In the genomic region with DNA sequence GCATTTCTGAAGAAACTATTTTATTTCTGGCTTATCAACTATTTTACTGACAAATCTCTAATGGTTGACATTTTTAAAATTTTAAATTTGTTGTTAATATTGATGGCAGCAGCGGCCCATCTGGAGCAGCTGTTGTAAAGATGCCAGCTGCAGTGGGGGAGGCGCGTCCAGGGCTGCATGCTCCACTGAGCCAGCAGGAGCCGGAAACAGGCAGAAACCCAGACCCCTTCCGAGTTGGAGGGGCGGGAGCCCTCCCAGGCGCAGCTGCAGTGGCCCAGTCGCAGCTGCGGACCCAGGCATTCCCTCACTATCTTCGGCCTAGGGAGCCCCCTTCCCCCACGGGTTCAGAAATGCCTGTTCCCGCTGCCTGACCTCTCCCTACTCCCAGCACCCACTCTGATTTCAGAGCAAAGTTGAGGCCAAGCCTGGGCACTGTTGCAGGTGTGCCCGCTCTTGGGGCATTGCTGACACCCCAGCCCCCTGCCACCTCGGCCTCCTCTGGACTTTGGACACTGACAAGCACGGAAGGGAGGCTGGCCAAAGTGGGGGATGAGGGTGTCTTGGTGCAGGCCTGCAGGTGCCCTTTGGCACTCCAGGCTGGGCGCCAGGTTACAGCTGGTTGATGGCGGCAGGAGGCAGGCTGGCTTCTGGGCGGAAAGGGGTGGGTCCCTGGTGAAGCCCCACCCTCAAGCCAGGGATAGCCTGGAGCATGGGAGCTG, we compare ENCODE assay signal across 25 cellular contexts.
DNase-seq lines count a peak whose midpoint lies in the region; ATAC-seq and TF ChIP-seq lines count a peak whose summit lies in the region.
"Had no signal": no experiment of that assay in that cellular context is flagged by ENCODE, and none has a peak within 500 bp of the region (broad histone marks: within the 10 kb centered on the region; RNA-seq: fewer than 3 reads in every experiment).

No MANE protein-coding gene starts in this region.

- DNase-seq in BE2C: peak; percentile 96
- peak; percentile 45 for DNase-seq in NCI-H2029 (lab: John Stamatoyannopoulos, UW)
- DNase-seq in epithelial cell of proximal tubule (ENCODE audit: low read depth): peak; percentile 43
- peak in 2 of 3 donors; percentile 30 to 51 for DNase-seq in mucosa of descending colon
- no peak for DNase-seq in ACHN
- DNase-seq in prostate gland (ENCODE audit: low spot score): no peak
- no peak for DNase-seq in NK-92 treated with Interleukin-12 subunit alpha and Interleukin-12 subunit beta, amount 100 ng/mL, for 24 hours (lab: John Stamatoyannopoulos, UW)
- DNase-seq in hepatic stellate cell (ENCODE audit: low spot score): no peak
- DNase-seq: activated CD4-positive, alpha-beta T cell treated with anti-CD3 and anti-CD28 coated beads for 1 hour; activated CD8-positive, alpha-beta memory T cell treated with anti-CD3 and anti-CD28 coated beads for 24 hours; activated gamma-delta T cell treated with Interleukin-2 at 50 U/mL for 16 hours; activated naive CD8-positive, alpha-beta T cell treated with anti-CD3 and anti-CD28 coated beads, Interleukin-2, amount 50 U/mL, for 24 hours; activated T-cell treated with anti-CD3 and anti-CD28 coated beads, Interleukin-2, amount 50 U/mL, for 1 hour; COR-L47; effector CD8-positive, alpha-beta T cell; foreskin melanocyte; lower lobe of right lung; MM.1S; NCI-H1417; NCI-H2107; NCI-H446 had no signal

- ATAC-seq in mucosa of descending colon: peak; percentile 29
- ATAC-seq: activated naive CD8-positive, alpha-beta T cell treated with anti-CD3 and anti-CD28 coated beads, Interleukin-2, amount 50 U/mL, for 24 hours; esophagus mucosa had no signal

- no peaks in the 10 kb centered on the region for H3K9me3 ChIP-seq in BE2C
- H3K9me3 ChIP-seq in mucosa of descending colon: no peaks in the 10 kb centered on the region
- no peaks in the 10 kb centered on the region for H3K9me3 ChIP-seq in prostate gland
- H3K9me3 ChIP-seq: lower lobe of right lung, SJSA1, suprapubic skin had no signal

- WGBS in prostate gland: 93% methylated on average over 14 of the region's 18 CpGs

- H3K27me3 ChIP-seq in BE2C (no peaks in the 10 kb centered on the region), prostate gland (replicated peaks; ENCODE audit: insufficient read depth) (no peaks in the 10 kb centered on the region)
- H3K27me3 ChIP-seq: SJSA1, suprapubic skin had no signal

- H3K4me3 ChIP-seq in BE2C (ENCODE audit: low read depth, low read length) (peak overlapping the region; percentile 60), epithelial cell of proximal tubule (ENCODE audit: low read depth, low read length) (peak overlapping the region; percentile 20), mucosa of descending colon (no peak overlapping the region), prostate gland (no peak overlapping the region)
- H3K4me3 ChIP-seq: lower lobe of right lung, SJSA1, smooth muscle cell, suprapubic skin had no signal

- TF ChIP-seq POLR2A in prostate gland (IDR thresholded peaks at IDR 0.05): no peak

- no peak overlapping the region for H3K27ac ChIP-seq in prostate gland
- H3K27ac ChIP-seq: lower lobe of right lung, SJSA1, suprapubic skin had no signal

- H3K4me1 ChIP-seq in BE2C (peaks cover 19% of the 10 kb centered on the region), mucosa of descending colon (ENCODE audit: low read depth) (no peaks in the 10 kb centered on the region), prostate gland (replicated peaks) (no peaks in the 10 kb centered on the region)
- H3K4me1 ChIP-seq: lower lobe of right lung, SJSA1, suprapubic skin had no signal

- in situ Hi-C loops in ACHN (cut with HindIII; ENCODE audit: low pct_ligation_motif_present, low pct_unique_long_range_greater_than_20kb, low sequenced_read_pairs): no loop called here

- peaks cover 12% of the 10 kb centered on the region for H3K36me3 ChIP-seq in BE2C
- H3K36me3 ChIP-seq in mucosa of descending colon (ENCODE audit: low read depth): no peaks in the 10 kb centered on the region
- H3K36me3 ChIP-seq in prostate gland: no peaks in the 10 kb centered on the region
- H3K36me3 ChIP-seq: SJSA1 had no signal

- no peak for TF ChIP-seq CTCF in BE2C (IDR thresholded peaks at IDR 0.05; ENCODE audit: low read depth, low read length)
- no peak for TF ChIP-seq CTCF in epithelial cell of proximal tubule (conservative IDR thresholded peaks at IDR 0.05; ENCODE audit: low read depth, low read length)
- TF ChIP-seq CTCF in mucosa of descending colon (IDR thresholded peaks at IDR 0.05): no peak
- TF ChIP-seq CTCF in prostate gland (IDR thresholded peaks at IDR 0.05): no peak

- intact Hi-C loops in mucosa of descending colon (cut with DNase I, micrococcal nuclease) (no loop called here), prostate gland (cut with DNase I) (no loop called here)

Comparison
In these comparisons a context has a peak if more than half of its experiments do, and no peak if none do; other contexts are left out.
1. DNase-seq: peak in BE2C (single experiment), NCI-H2029 (single experiment), epithelial cell of proximal tubule (single experiment) and mucosa of descending colon (2 of 3); none in ACHN (single experiment), prostate gland (single experiment), NK-92 treated with Interleukin-12 subunit alpha and Interleukin-12 subunit beta, amount 100 ng/mL, for 24 hours (single experiment) and hepatic stellate cell (single experiment).
2. H3K4me3 ChIP-seq: peak in BE2C (single experiment) and epithelial cell of proximal tubule (single experiment); none in mucosa of descending colon (single experiment) and prostate gland (0 of 2).